In the genomic region with DNA sequence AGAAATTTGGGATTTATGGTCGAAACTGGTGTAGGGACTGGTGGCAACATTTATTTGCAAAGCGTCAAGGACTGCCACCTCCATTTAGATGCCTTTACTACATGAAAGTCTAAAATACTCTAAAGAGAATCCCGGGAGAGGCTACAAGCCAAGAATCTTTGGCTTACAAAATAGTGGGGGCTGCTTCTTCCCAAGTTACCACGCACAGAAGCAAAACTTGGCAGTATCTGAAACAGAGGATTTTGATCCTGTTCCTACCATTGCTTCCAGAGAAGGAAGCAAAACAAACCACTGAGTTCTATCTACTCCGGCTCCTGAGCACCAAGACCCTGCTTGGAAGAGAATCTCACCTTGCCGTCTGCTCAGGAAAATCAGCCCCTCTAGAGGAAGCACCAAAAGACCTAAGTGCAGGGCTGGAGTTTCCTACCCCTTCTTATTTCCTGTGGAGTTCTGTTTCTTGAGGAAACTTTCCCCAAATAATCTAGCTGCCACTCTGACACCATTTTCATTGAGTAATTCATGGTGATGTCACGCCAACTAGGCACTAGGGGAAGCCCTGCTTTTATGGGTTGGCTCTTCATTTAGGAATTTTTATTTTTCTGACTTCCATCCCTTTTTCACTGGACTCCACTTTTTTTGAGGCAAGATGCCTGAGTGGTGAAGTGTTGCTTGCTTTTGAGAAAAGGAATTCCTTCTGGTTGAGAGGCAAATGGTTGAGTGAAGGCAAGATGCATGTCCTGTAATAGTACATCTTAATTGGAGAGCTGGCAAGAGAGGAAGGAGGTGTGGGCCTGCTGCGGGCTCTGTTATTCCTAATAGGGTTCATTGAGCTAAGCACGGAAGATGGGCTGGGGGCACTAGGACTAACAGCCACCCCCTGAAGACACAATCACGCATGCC, we compare ENCODE assay signal across 8 cellular contexts. TPM values are rescaled to one million over a fixed set of nuclear protein-coding genes. Genes with fewer than 3 reads are reported as not detected.
DNase-seq lines count a peak whose midpoint lies in the region; ATAC-seq, FAIRE-seq and TF ChIP-seq lines count a peak whose summit lies in the region.

No MANE protein-coding gene starts in this region.

- peak overlapping the region; percentile 28 to 47 for H3K4ac ChIP-seq in mesenchymal stem cell (ENCODE audit: low read depth in 1 of 2, low read length in 2 of 2)

- H3K4me3 ChIP-seq in GM12878 (peak overlapping the region; percentile 18; the same call in 1 of the 2 replicates), mesenchymal stem cell (ENCODE audit: insufficient read depth in 1 of 2, low read depth in 1 of 2, low read length in 2 of 2) (peak overlapping the region in 1 of 2 experiments; percentile 71)

- H3K79me1 ChIP-seq in mesenchymal stem cell (replicated peaks; ENCODE audit: low read length, poor library complexity, severe bottlenecking): no peaks in the 10 kb centered on the region

- H4K20me1 ChIP-seq in GM12878 (ENCODE audit: control insufficient read depth, insufficient read depth): no peaks in the 10 kb centered on the region

- peak overlapping the region; percentile 9 for H3K27ac ChIP-seq in GM12878 (ENCODE audit: control insufficient read depth, insufficient read depth)
- peak overlapping the region; percentile 95 for H3K27ac ChIP-seq in mesenchymal stem cell (ENCODE audit: low read length, poor library complexity, severe bottlenecking)

- H3K27ac Mint-ChIP-seq in CD14-positive monocyte: peak overlapping the region; percentile 19 to 90 (median 80)

- H3K36me3 Mint-ChIP-seq in CD14-positive monocyte: peaks cover 0 to 4% of the 10 kb centered on the region in 2 donors

- TF ChIP-seq CTCF in CD14-positive monocyte (IDR thresholded peaks at IDR 0.05) (no peak), GM12878 (IDR thresholded peaks at IDR 0.05 in 2 of 3, conservative IDR thresholded peaks at IDR 0.05 in 1 of 3; ENCODE audit: control insufficient read depth in 2 of 3, extremely low read depth in 1 of 3, insufficient read depth in 1 of 3, low read depth in 3 of 3, low read length in 3 of 3) (no peak)

- peaks cover 0 to 2% (median 0%) of the 10 kb centered on the region in 7 donors for H3K9me3 Mint-ChIP-seq in CD14-positive monocyte

- peak overlapping the region; percentile 53 for H4K8ac ChIP-seq in mesenchymal stem cell (ENCODE audit: low read length)

- H2BK15ac ChIP-seq in mesenchymal stem cell (ENCODE audit: low read depth, poor library complexity, severe bottlenecking): no peak overlapping the region

- intact Hi-C loops in CD14-positive monocyte (cut with micrococcal nuclease) (loop anchor here (5.0 kb wide), 1 partner anchor 35 kb away; no protein-coding TSS in a partner anchor), GM12878 (cut with micrococcal nuclease; ENCODE audit: unreplicated experiment) (loop anchor here (2.0 kb wide), 1 partner anchor 38 kb away; no protein-coding TSS in a partner anchor), posterior vena cava (cut with DNase I) (loop anchor here in 1 of 2 donors (5.0 kb wide), 1 partner anchor 35 kb away; a partner anchor contains a TSS)

- peak overlapping the region; percentile 24 for H4K91ac ChIP-seq in mesenchymal stem cell (ENCODE audit: low read length)

- peak overlapping the region in 1 of 2 donors; percentile 77 for H3K4me3 Mint-ChIP-seq in CD14-positive monocyte

- H3K23ac ChIP-seq in mesenchymal stem cell (ENCODE audit: low read length in 2 of 2): no peak overlapping the region

- ATAC-seq in GM12878 (peak; percentile 1; the same call in 2 of the 3 replicates), HG02759 (IDR thresholded peaks at IDR 0.05; ENCODE audit: unreplicated experiment) (no peak), HG03039 (IDR thresholded peaks at IDR 0.05; ENCODE audit: unreplicated experiment) (no peak)

- peak overlapping the region; percentile 63 for H2BK5ac ChIP-seq in mesenchymal stem cell (ENCODE audit: low read depth, low read length, poor library complexity, severe bottlenecking)

- TF ChIP-seq POLR2A in GM12878 (IDR thresholded peaks at IDR 0.05; ENCODE audit: low read depth, low read length): no peak

- DNase-seq in CD14-positive monocyte (ENCODE audit: low spot score) (no peak), HTR-8/SVneo (ENCODE audit: insufficient read length, low spot score) (no peak), GM12878 (ENCODE audit: low read depth, low spot score) (no peak), mesenchymal stem cell (peak; percentile 90), posterior vena cava (ENCODE audit: low spot score) (no peak), medulla oblongata (ENCODE audit: extremely low spot score) (no peak)

- no peaks in the 10 kb centered on the region for H3K27me3 ChIP-seq in GM12878 (replicated peaks in 1 of 2; ENCODE audit: control insufficient read depth in 2 of 2, insufficient read depth in 2 of 2, low read length in 1 of 2)
- H3K27me3 ChIP-seq in mesenchymal stem cell (ENCODE audit: control insufficient read depth in 1 of 2, insufficient read depth in 1 of 2, low read length in 2 of 2): no peaks in the 10 kb centered on the region

- H3K9me3 ChIP-seq in GM12878 (replicated peaks; ENCODE audit: control insufficient read depth, insufficient read depth, low read length) (no peaks in the 10 kb centered on the region), mesenchymal stem cell (ENCODE audit: control insufficient read depth, low read length) (no peaks in the 10 kb centered on the region)

- H2AFZ ChIP-seq in GM12878 (ENCODE audit: control insufficient read depth, low read depth, low read length): peak overlapping the region; percentile 86
- no peak overlapping the region for H2AFZ ChIP-seq in mesenchymal stem cell (ENCODE audit: low read depth, low read length)

- H3K18ac ChIP-seq in mesenchymal stem cell (ENCODE audit: low read depth in 1 of 2, low read length in 2 of 2): peak overlapping the region; percentile 44 to 91

- peaks cover 56% of the 10 kb centered on the region for H3K4me1 ChIP-seq in GM12878 (ENCODE audit: control insufficient read depth, insufficient read depth, low read length)
- H3K4me1 ChIP-seq in mesenchymal stem cell (ENCODE audit: control insufficient read depth, insufficient read depth, low read depth, low read length): peaks cover 27% of the 10 kb centered on the region

- CTCF ChIA-PET in GM12878 (lab: Yijun Ruan, JAX): interaction anchor here (0.8 to 1.7 kb wide), 10 partner anchors 9 to 107 kb away, joined by 3 to 9 read pairs (median 3); no protein-coding TSS in a partner anchor

- no peak for TF ChIP-seq RAD21 in GM12878 (IDR thresholded peaks at IDR 0.05; ENCODE audit: insufficient read depth, low read depth, low read length)

- H3K79me2 ChIP-seq in GM12878 (ENCODE audit: control insufficient read depth, insufficient read depth, low read length): no peaks in the 10 kb centered on the region

- H3K36me3 ChIP-seq in GM12878 (ENCODE audit: control insufficient read depth in 2 of 2, insufficient read depth in 2 of 2, low read length in 1 of 2): no peaks in the 10 kb centered on the region
- no peaks in the 10 kb centered on the region for H3K36me3 ChIP-seq in mesenchymal stem cell (ENCODE audit: control insufficient read depth in 1 of 2, insufficient read depth in 2 of 2, low read depth in 1 of 2, low read length in 2 of 2)

- H2AK5ac ChIP-seq in mesenchymal stem cell (ENCODE audit: low read length, severe bottlenecking): peak overlapping the region; percentile 88

- POLR2A ChIA-PET in GM12878 (lab: Charles Lee): interaction anchor here (0.9 to 1.4 kb wide), 6 partner anchors 8 to 43 kb away, joined by 3 to 6 read pairs (median 3); no protein-coding TSS in a partner anchor

- no peak overlapping the region for H3K14ac ChIP-seq in mesenchymal stem cell (ENCODE audit: low read length in 2 of 2)

- peaks cover 66% of the 10 kb centered on the region for H3K4me1 Mint-ChIP-seq in CD14-positive monocyte

- FAIRE-seq in HTR-8/SVneo (lab: Jason Lieb, UNC) (peak; percentile 9), GM12878 (lab: Jason Lieb, UNC) (no peak)

- H3K9ac ChIP-seq in GM12878 (ENCODE audit: control insufficient read depth, insufficient read depth, low read length) (peak overlapping the region; percentile 48; the same call in 1 of the 2 replicates), mesenchymal stem cell (ENCODE audit: low read length) (peak overlapping the region; percentile 76)

- peaks cover 50 to 61% (median 56%) of the 10 kb centered on the region in 3 donors for H3K27me3 Mint-ChIP-seq in CD14-positive monocyte (ENCODE audit: low read depth in 3 of 3)

- SMC1A ChIA-PET in GM12878 (lab: Charles Lee; ENCODE audit: uncharacterized antibody, unreplicated experiment): interaction anchor here (0.7 to 5.4 kb wide), 16 partner anchors 8 to 282 kb away, joined by 3 to 19 read pairs (median 3); a partner anchor contains a TSS

- in situ Hi-C loops in GM12878 (cut with MboI): no loop called here

- no peak for TF ChIP-seq EP300 in GM12878 (IDR thresholded peaks at IDR 0.05; ENCODE audit: borderline replicate concordance in 1 of 2, control insufficient read depth in 1 of 2, low read depth in 2 of 2, low read length in 2 of 2)

- H2BK120ac ChIP-seq in mesenchymal stem cell (ENCODE audit: low read depth, low read length): peak overlapping the region; percentile 71

- BruUV-seq in GM12878 (replicated peaks; lab: Mats Ljungman, UMichigan): no TSS peak

- peak overlapping the region; percentile 85 to 91 for H2BK12ac ChIP-seq in mesenchymal stem cell (ENCODE audit: low read length in 2 of 2)

- RAD21 ChIA-PET in GM12878 (lab: Charles Lee; ENCODE audit: unreplicated experiment): interaction anchor here (0.7 to 1.7 kb wide), 12 partner anchors 10 to 124 kb away, joined by 3 to 10 read pairs (median 4); no protein-coding TSS in a partner anchor

- H3K4me2 ChIP-seq in GM12878 (ENCODE audit: control insufficient read depth, insufficient read depth) (peak overlapping the region; percentile 94), mesenchymal stem cell (ENCODE audit: low read length, poor library complexity, severe bottlenecking) (peak overlapping the region; percentile 39)

- WGBS in GM12878 (ENCODE audit: insufficient coverage, insufficient replicate concordance, low lambda C conversion rate, missing lambda C conversion rate): 73% methylated on average over 10 of the region's 10 CpGs
- WGBS in mesenchymal stem cell: 42% methylated on average over 9 of the region's 10 CpGs

RNA-seq across cellular contexts. Expression of a gene that starts 36.8 kb away (rescaled TPM):
- polyA plus RNA-seq in CD14-positive monocyte: 10 to 100 TPM; 11.5 to 15.0 TPM
- 180 and 187 TPM in 2 replicates for total RNA-seq in GM12878 (2013; cell fraction: nucleolus; rRNA removed)
- total RNA-seq in GM12878 (2014; rRNA removed): 70.9 and 82.6 TPM in 2 replicates
- 82.9 and 83.6 TPM in 2 replicates for total RNA-seq in GM12878 (2014; rRNA removed; fragmentation: Illumina TruSeq; extraction: Trizol)
- 80.9 and 91.3 TPM in 2 replicates for total RNA-seq in GM12878 (2021)
- polyA plus RNA-seq in GM12878 (2011; ENCODE audit: low read depth): 23.3 TPM
- polyA plus RNA-seq in GM12878 (2011; rRNA removed): 85.1 and 110 TPM in 2 replicates
- polyA plus RNA-seq in GM12878 (2011; cell fraction: cytosol; rRNA removed): 35.9 and 42.7 TPM in 2 replicates
- polyA plus RNA-seq in GM12878 (2011; cell fraction: nucleus; rRNA removed): 68.7 and 75.4 TPM in 2 replicates
- 29.2 and 32.3 TPM in 2 replicates for polyA plus RNA-seq in GM12878 (2012)
- 78.5 and 95.8 TPM in 2 replicates for polyA plus RNA-seq in GM12878 (2014; fragmentation: Illumina TruSeq; extraction: Trizol)
- polyA plus RNA-seq in GM12878 (2014; fragmentation: Nextera tagmentation; extraction: Ambion mirVana): 10 to 100 TPM; 23.1 to 30.8 TPM
- 49.6 and 54.1 TPM in 2 replicates for polyA plus RNA-seq in GM12878 (2014; rRNA removed)
- polyA plus RNA-seq in GM12878 (2016; fragmentation: Nextera tagmentation; extraction: Ambion mirVana): 10 to 100 TPM; 76.2 to 87.0 TPM
- 97.9 and 138 TPM in 2 replicates for polyA minus RNA-seq in GM12878 (2011; rRNA and poly(A)+ RNA removed)
- 23.4 and 35.6 TPM in 2 replicates for polyA minus RNA-seq in GM12878 (2011; cell fraction: cytosol; rRNA and poly(A)+ RNA removed)
- 58.8 and 107 TPM in 2 replicates for polyA minus RNA-seq in GM12878 (2011; cell fraction: nucleus; rRNA and poly(A)+ RNA removed)
- 24.9 TPM for polyA plus RNA-seq in mesenchymal stem cell (2013, experiment 1 of 2)
- 24.4 TPM for polyA plus RNA-seq in mesenchymal stem cell (2013, experiment 2 of 2)
- total RNA-seq in posterior vena cava: 10 to 100 TPM; 33.9 to 36.6 TPM
